In genomic region chr2:68436270-68436669, GRCh38 we compare ENCODE assay signal across 11 cellular contexts. TPM values are rescaled to one million over a fixed set of nuclear protein-coding genes. Genes with fewer than 3 reads are reported as not detected.
DNase-seq lines count a peak whose midpoint lies in the region; ATAC-seq and TF ChIP-seq lines count a peak whose summit lies in the region.
"Had no signal": no experiment of that assay in that cellular context is flagged by ENCODE, and none has a peak within 500 bp of the region (broad histone marks: within the 10 kb centered on the region; RNA-seq: fewer than 3 reads in every experiment).

No MANE protein-coding gene starts in this region.

- peak overlapping the region; percentile 76 for H3K27ac ChIP-seq in temporal lobe (ENCODE audit: low read depth, low read length)

- TF ChIP-seq CTCF in choroid plexus epithelial cell (conservative IDR thresholded peaks at IDR 0.05; ENCODE audit: low read depth, low read length), result no peak

- H3K4me3 ChIP-seq in choroid plexus epithelial cell (ENCODE audit: low read depth, low read length), result no peak overlapping the region

- H3K36me3 Mint-ChIP-seq in memory B cell, result peaks cover 2% of the 10 kb centered on the region
- H3K36me3 Mint-ChIP-seq: activated naive CD8-positive, alpha-beta T cell had no signal

- peaks cover 1% of the 10 kb centered on the region for H3K9me3 Mint-ChIP-seq in memory B cell

- no peaks in the 10 kb centered on the region for H3K27me3 Mint-ChIP-seq in memory B cell
- H3K27me3 Mint-ChIP-seq: activated naive CD8-positive, alpha-beta T cell had no signal

- peak overlapping the region; percentile 60 for H3K27ac Mint-ChIP-seq in memory B cell
- H3K27ac Mint-ChIP-seq: activated naive CD8-positive, alpha-beta T cell had no signal

- DNase-seq in NCI-H226 (peak; percentile 58), choroid plexus epithelial cell (ENCODE audit: low read depth) (peak; percentile 73), memory B cell (ENCODE audit: low spot score in 2 of 2) (no peak), HuH-7 (ENCODE audit: low spot score) (no peak), SW 1271 (lab: John Stamatoyannopoulos, UW) (no peak)
- DNase-seq: GF-D8; stimulated activated CD8-positive, alpha-beta memory T cell treated with anti-CD3 and anti-CD28 coated beads, Interleukin-4, amount 100 ng/mL, for 48 hours had no signal

- peaks cover 37% of the 10 kb centered on the region for H3K4me1 Mint-ChIP-seq in memory B cell

- no peak overlapping the region for H3K4me3 Mint-ChIP-seq in memory B cell
- H3K4me3 Mint-ChIP-seq: activated naive CD8-positive, alpha-beta T cell had no signal

- ATAC-seq in memory B cell (ENCODE audit: low read depth) (no peak), HG02885 (IDR thresholded peaks at IDR 0.05; ENCODE audit: poor library complexity, unreplicated experiment) (no peak), GM18858 (IDR thresholded peaks at IDR 0.05; ENCODE audit: unreplicated experiment) (no peak)

RNA-seq across cellular contexts. Expression of gene FBXO48, which starts 30.8 kb away (rescaled TPM):
- total RNA-seq in temporal lobe, result 0.49 TPM

RNA-seq across cellular contexts. Expression of gene APLF, which starts 31.1 kb away (rescaled TPM):
- 4.7 TPM for total RNA-seq in temporal lobe

Comparison
In these comparisons a context has a peak if more than half of its experiments do, and no peak if none do; other contexts are left out.
1. DNase-seq: peak in NCI-H226 (single experiment) and choroid plexus epithelial cell (single experiment); none in memory B cell (0 of 2), HuH-7 (single experiment) and SW 1271 (0 of 2).